23 cellular contexts compared by ENCODE assay signal in genomic region chr4:141464366-141464765, GRCh38.
DNase-seq lines count a peak whose midpoint lies in the region; ATAC-seq and TF ChIP-seq lines count a peak whose summit lies in the region.
"Had no signal": no experiment of that assay in that cellular context is flagged by ENCODE, and none has a peak within 500 bp of the region (broad histone marks: within the 10 kb centered on the region; RNA-seq: fewer than 3 reads in every experiment).

No MANE protein-coding gene starts in this region.

- H3K9me3 Mint-ChIP-seq in activated CD8-positive, alpha-beta memory T cell treated with anti-CD3 and anti-CD28 coated beads, Interleukin-2, amount 10 ng/mL, durations not matched to agents 7 days and 5 days (ENCODE audit: low read depth), result peaks cover 2% of the 10 kb centered on the region
- H3K9me3 Mint-ChIP-seq: activated CD4-positive, alpha-beta memory T cell treated with anti-CD3 and anti-CD28 coated beads for 36 hours; CD8-positive, alpha-beta T cell; central memory CD8-positive, alpha-beta T cell; stimulated activated naive CD8-positive, alpha-beta T cell treated with anti-CD3 and anti-CD28 coated beads, Interleukin-15, Interleukin-2, amounts not matched to agents 100 ng/mL and 50 ng/mL, for 24 hours had no signal

- H3K27me3 ChIP-seq in SJCRH30 (no peaks in the 10 kb centered on the region), thyroid gland (no peaks in the 10 kb centered on the region)
- H3K27me3 ChIP-seq: right lobe of liver, transverse colon had no signal

- H3K4me1 Mint-ChIP-seq in activated CD8-positive, alpha-beta memory T cell treated with anti-CD3 and anti-CD28 coated beads, Interleukin-2, amount 10 ng/mL, durations not matched to agents 7 days and 5 days, result no peaks in the 10 kb centered on the region
- H3K4me1 Mint-ChIP-seq: central memory CD8-positive, alpha-beta T cell had no signal

- no peak overlapping the region for H3K27ac Mint-ChIP-seq in activated CD8-positive, alpha-beta memory T cell treated with anti-CD3 and anti-CD28 coated beads, Interleukin-2, amount 10 ng/mL, durations not matched to agents 7 days and 5 days
- H3K27ac Mint-ChIP-seq: activated CD4-positive, alpha-beta memory T cell treated with anti-CD3 and anti-CD28 coated beads for 36 hours; activated naive CD8-positive, alpha-beta T cell; CD8-positive, alpha-beta T cell; stimulated activated naive CD8-positive, alpha-beta T cell treated with anti-CD3 and anti-CD28 coated beads, Interleukin-15, Interleukin-2, amounts not matched to agents 100 ng/mL and 50 ng/mL, for 24 hours had no signal

- DNase-seq in DMS53 (lab: John Stamatoyannopoulos, UW) (peak; percentile 3), DMS53 treated with DMSO at 0.1 percent for 48 hours (lab: John Stamatoyannopoulos, UW; ENCODE audit: unreplicated experiment) (no peak), NCI-H2081 treated with DMSO at 0.1 percent for 48 hours (lab: John Stamatoyannopoulos, UW) (peak; percentile 13), SJCRH30 (peak; percentile 17 to 60), thyroid gland (peak; percentile 21 to 29), putamen (ENCODE audit: low spot score) (no peak)
- DNase-seq in activated CD8-positive, alpha-beta memory T cell treated with anti-CD3 and anti-CD28 coated beads, Interleukin-2, amount 10 ng/mL, durations not matched to agents 7 days and 5 days, result no peak
- DNase-seq: activated CD4-positive, alpha-beta memory T cell treated with anti-CD3 and anti-CD28 coated beads for 36 hours; CD8-positive, alpha-beta T cell; dermis blood vessel endothelial cell; DMS79 treated with DMSO at 0.1 percent for 48 hours; lower lobe of right lung; NCI-H1694; NCI-H226; right lobe of liver; transverse colon had no signal

- no peaks in the 10 kb centered on the region for H3K36me3 Mint-ChIP-seq in activated CD8-positive, alpha-beta memory T cell treated with anti-CD3 and anti-CD28 coated beads, Interleukin-2, amount 10 ng/mL, durations not matched to agents 7 days and 5 days
- H3K36me3 Mint-ChIP-seq: activated CD4-positive, alpha-beta memory T cell treated with anti-CD3 and anti-CD28 coated beads for 36 hours; activated naive CD8-positive, alpha-beta T cell; CD8-positive, alpha-beta T cell had no signal

- H3K4me1 ChIP-seq in SJCRH30 (no peaks in the 10 kb centered on the region; the same call in 1 of the 2 replicates), thyroid gland (no peaks in the 10 kb centered on the region)
- H3K4me1 ChIP-seq: lower lobe of right lung, right lobe of liver, transverse colon had no signal

- intact Hi-C loops in thyroid gland (cut with DNase I), result no loop called here

- H3K4me3 Mint-ChIP-seq in activated CD8-positive, alpha-beta memory T cell treated with anti-CD3 and anti-CD28 coated beads, Interleukin-2, amount 10 ng/mL, durations not matched to agents 7 days and 5 days, result no peak overlapping the region
- H3K4me3 Mint-ChIP-seq: activated CD4-positive, alpha-beta memory T cell treated with anti-CD3 and anti-CD28 coated beads for 36 hours; activated naive CD8-positive, alpha-beta T cell; CD8-positive, alpha-beta T cell; central memory CD8-positive, alpha-beta T cell; stimulated activated naive CD8-positive, alpha-beta T cell treated with anti-CD3 and anti-CD28 coated beads, Interleukin-15, Interleukin-2, amounts not matched to agents 100 ng/mL and 50 ng/mL, for 24 hours had no signal

- H3K27me3 Mint-ChIP-seq in activated CD8-positive, alpha-beta memory T cell treated with anti-CD3 and anti-CD28 coated beads, Interleukin-2, amount 10 ng/mL, durations not matched to agents 7 days and 5 days, result no peaks in the 10 kb centered on the region
- H3K27me3 Mint-ChIP-seq: stimulated activated naive CD8-positive, alpha-beta T cell treated with anti-CD3 and anti-CD28 coated beads, Interleukin-15, Interleukin-2, amounts not matched to agents 100 ng/mL and 50 ng/mL, for 24 hours had no signal

- H3K27ac ChIP-seq in SJCRH30 (no peak overlapping the region), thyroid gland (no peak overlapping the region)
- H3K27ac ChIP-seq: 22Rv1, HL-60, lower lobe of right lung, right lobe of liver, transverse colon had no signal

- TF ChIP-seq CTCF in thyroid gland (IDR thresholded peaks at IDR 0.05), result no peak

- no peak for ATAC-seq in HG03469 (IDR thresholded peaks at IDR 0.05; ENCODE audit: unreplicated experiment)
- no peak for ATAC-seq in activated CD8-positive, alpha-beta memory T cell treated with anti-CD3 and anti-CD28 coated beads, Interleukin-2, amount 10 ng/mL, durations not matched to agents 7 days and 5 days
- ATAC-seq: activated CD4-positive, CD25-positive, alpha-beta regulatory T cell treated with anti-CD3 and anti-CD28 coated beads, Interleukin-2, amount 50 U/mL, for 24 hours; CD8-positive, alpha-beta T cell; lower lobe of right lung; right lobe of liver had no signal

- WGBS in thyroid gland, 2 donors, result 21 to 35% methylated on average over 1 of the region's 1 CpG

- H3K36me3 ChIP-seq in SJCRH30 (no peaks in the 10 kb centered on the region), thyroid gland (no peaks in the 10 kb centered on the region)
- H3K36me3 ChIP-seq: lower lobe of right lung, right lobe of liver, transverse colon had no signal

- no peak for TF ChIP-seq POLR2A in thyroid gland (IDR thresholded peaks at IDR 0.05)

- H3K4me3 ChIP-seq in SJCRH30 (no peak overlapping the region), thyroid gland (replicated peaks in 1 of 3) (no peak overlapping the region)
- H3K4me3 ChIP-seq: lower lobe of right lung, right lobe of liver, transverse colon had no signal

- H3K9me3 ChIP-seq in SJCRH30 (replicated peaks) (no peaks in the 10 kb centered on the region), thyroid gland (no peaks in the 10 kb centered on the region)
- H3K9me3 ChIP-seq: lower lobe of right lung, right lobe of liver, transverse colon had no signal

- CTCF ChIA-PET in activated CD8-positive, alpha-beta memory T cell treated with anti-CD3 and anti-CD28 coated beads, Interleukin-2, amount 10 ng/mL, durations not matched to agents 7 days and 5 days (lab: Charles Lee), result no interaction called here

Comparison
In these comparisons a context has a peak if more than half of its experiments do, and no peak if none do; other contexts are left out.
1. DNase-seq: peak in DMS53 (single experiment), NCI-H2081 treated with DMSO at 0.1 percent for 48 hours (single experiment), SJCRH30 (2 of 2) and thyroid gland (2 of 2); none in DMS53 treated with DMSO at 0.1 percent for 48 hours (single experiment), putamen (single experiment) and activated CD8-positive, alpha-beta memory T cell treated with anti-CD3 and anti-CD28 coated beads, Interleukin-2, amount 10 ng/mL, durations not matched to agents 7 days and 5 days (single experiment).